In genomic region chr4:149264093-149264733, GRCh38 we compare ENCODE assay signal across 8 cellular contexts.
DNase-seq lines count a peak whose midpoint lies in the region; ATAC-seq lines count a peak whose summit lies in the region.

No MANE protein-coding gene starts in this region.

- H3K27ac ChIP-seq in right cardiac atrium (ENCODE audit: low read length) (no peak overlapping the region), SJCRH30 (no peak overlapping the region)

- H3K27me3 ChIP-seq in right cardiac atrium (ENCODE audit: control insufficient read depth, insufficient read depth), result no peaks in the 10 kb centered on the region
- H3K27me3 ChIP-seq in SJCRH30, result no peaks in the 10 kb centered on the region

- no peaks in the 10 kb centered on the region for H3K9me3 ChIP-seq in right cardiac atrium (ENCODE audit: control insufficient read depth, low read length)
- H3K9me3 ChIP-seq in SJCRH30 (replicated peaks), result no peaks in the 10 kb centered on the region

- 55% methylated on average over 2 of the region's 2 CpGs for WGBS in right cardiac atrium

- no peaks in the 10 kb centered on the region for H3K36me3 ChIP-seq in SJCRH30

- DNase-seq in Right ventricle myocardium superior, result no peak
- no peak for DNase-seq in right cardiac atrium
- peak; percentile 28 for DNase-seq in HS-5 (ENCODE audit: low read depth)
- DNase-seq in SJCRH30, result peak; percentile 12 to 65
- DNase-seq in fibroblast of gingiva (ENCODE audit: low read depth), result peak; percentile 44
- DNase-seq in retina, result peak; percentile 32
- no peak for DNase-seq in medulla oblongata (ENCODE audit: extremely low spot score)

- ATAC-seq in Right ventricle myocardium superior (ENCODE audit: poor library complexity) (peak; percentile 72), right cardiac atrium (no peak), GM21447 (IDR thresholded peaks at IDR 0.05; ENCODE audit: unreplicated experiment) (peak; percentile 88)

- H3K4me1 ChIP-seq in right cardiac atrium (ENCODE audit: control insufficient read depth, insufficient read depth, low read length) (no peaks in the 10 kb centered on the region), SJCRH30 (no peaks in the 10 kb centered on the region)

- H3K4me3 ChIP-seq in right cardiac atrium (ENCODE audit: low read length), result no peak overlapping the region
- H3K4me3 ChIP-seq in SJCRH30, result no peak overlapping the region

- intact Hi-C loops in Right ventricle myocardium superior (cut with DNase I) (no loop called here), right cardiac atrium (cut with DNase I) (no loop called here)

Comparison
In these comparisons a context has a peak if more than half of its experiments do, and no peak if none do; other contexts are left out.
1. ATAC-seq: peak in Right ventricle myocardium superior (single experiment) and GM21447 (single experiment); none in right cardiac atrium (0 of 2).
2. DNase-seq: peak in HS-5 (single experiment), SJCRH30 (2 of 2), fibroblast of gingiva (single experiment) and retina (single experiment); none in Right ventricle myocardium superior (single experiment), right cardiac atrium (0 of 3) and medulla oblongata (single experiment).